Comparison of ENCODE assay signal across 22 cellular contexts in the genomic region with DNA sequence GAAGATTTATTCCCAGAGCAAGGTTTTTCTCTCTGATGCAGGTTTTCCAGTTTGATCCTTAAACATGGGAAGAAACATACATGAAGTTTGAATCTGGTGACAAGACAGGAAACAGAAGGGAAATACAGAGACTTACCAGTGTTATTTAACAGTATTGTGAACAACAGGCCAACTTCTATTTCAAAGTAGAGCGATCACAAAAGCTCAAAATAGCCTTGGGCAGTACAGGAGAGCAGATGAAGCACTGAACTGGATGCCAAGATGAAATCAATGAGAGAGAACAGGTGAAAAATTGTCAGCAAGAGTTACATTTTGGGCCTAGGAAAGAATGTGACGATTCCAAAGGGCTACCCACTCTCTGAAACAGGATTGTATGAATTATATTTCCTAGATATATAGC.
A peak's percentile ranks its signal among the peaks of the same experiment; 100 is the strongest.
DNase-seq lines count a peak whose midpoint lies in the region; ATAC-seq and TF ChIP-seq lines count a peak whose summit lies in the region.
"Had no signal": no experiment of that assay in that cellular context is flagged by ENCODE, and none has a peak within 500 bp of the region (broad histone marks: within the 10 kb centered on the region; RNA-seq: fewer than 3 reads in every experiment).

No MANE protein-coding gene starts in this region.

- TF ChIP-seq CTCF in cardiac muscle cell (IDR thresholded peaks at IDR 0.05; ENCODE audit: low read depth, low read length) = no peak

- DNase-seq in cardiac muscle cell (ENCODE audit: low read depth in 1 of 2, low spot score in 1 of 2) = no peak
- DNase-seq in Right ventricle myocardium inferior (ENCODE audit: missing footprints) = no peak
- no peak for DNase-seq in left ventricle myocardium superior
- no peak for DNase-seq in left cardiac atrium
- peak; percentile 14 for DNase-seq in myocyte (ENCODE audit: low read depth)
- DNase-seq in NCI-H1930 (lab: John Stamatoyannopoulos, UW) = no peak
- no peak for DNase-seq in GM19240 (ENCODE audit: insufficient read length, low spot score)
- DNase-seq: 8988T; ACHN; AML-193; BE2C; CD4-positive, alpha-beta T cell; CD8-positive, alpha-beta memory T cell; DMS 273 treated with DMSO at 0.1 percent for 48 hours; DMS79; EL; GF-D8; GOT3; HFFc6 had no signal

- no peaks in the 10 kb centered on the region for H3K36me3 ChIP-seq in cardiac muscle cell
- H3K36me3 ChIP-seq: BE2C; BLaER1 treated with 17β-estradiol and CSF1 and Interleukin-3, amounts not matched to agents 10 nM and 100 nM; HAP-1 had no signal

- H3K27ac ChIP-seq in cardiac muscle cell = peak overlapping the region; percentile 5
- H3K27ac ChIP-seq: A549; BLaER1 treated with 17β-estradiol and CSF1 and Interleukin-3, amounts not matched to agents 10 nM and 100 nM had no signal

- H3K4me1 ChIP-seq in cardiac muscle cell (ENCODE audit: low read depth) = peaks cover 7% of the 10 kb centered on the region
- H3K4me1 ChIP-seq: A549, BE2C, HAP-1 had no signal

- H3K9me3 ChIP-seq in cardiac muscle cell (ENCODE audit: low read depth) = no peaks in the 10 kb centered on the region
- H3K9me3 ChIP-seq: A549; BE2C; BLaER1 treated with 17β-estradiol and CSF1 and Interleukin-3, amounts not matched to agents 10 nM and 100 nM; HAP-1 had no signal

- no peaks in the 10 kb centered on the region for H3K27me3 ChIP-seq in cardiac muscle cell
- H3K27me3 ChIP-seq: BE2C; BLaER1 treated with 17β-estradiol and CSF1 and Interleukin-3, amounts not matched to agents 10 nM and 100 nM had no signal

- H3K4me3 ChIP-seq in cardiac muscle cell = no peak overlapping the region
- H3K4me3 ChIP-seq: A549; BLaER1 treated with 17β-estradiol and CSF1 and Interleukin-3, amounts not matched to agents 10 nM and 100 nM; HAP-1 had no signal

- ATAC-seq in Right ventricle myocardium inferior = no peak
- peak; percentile 69 for ATAC-seq in left ventricle myocardium superior
- no peak for ATAC-seq in left cardiac atrium
- ATAC-seq: A549 had no signal

- intact Hi-C loops in Right ventricle myocardium inferior (cut with DNase I) (no loop called here), left ventricle myocardium superior (cut with micrococcal nuclease) (no loop called here), left cardiac atrium (cut with DNase I) (no loop called here)
